ENCODE assay signal across 1 cellular context in genomic region chr19:48362716-48363499, GRCh38.
TF ChIP-seq lines count a peak whose summit lies in the region.

No MANE protein-coding gene starts in this region.

TF ChIP-seq in HepG2, 621 proteins besides CTCF, POLR2A, EP300 and RAD21 (continued from another document and continues in another):
- TF ChIP-seq GMEB2 (CRISPR knock-in tag; IDR thresholded peaks at IDR 0.05; ENCODE audit: low read depth) (peak; percentile 19; the same call in 1 of the 2 replicates), ZBTB38 (CRISPR knock-in tag; IDR thresholded peaks at IDR 0.05) (no peak), ZNF678 (CRISPR knock-in tag; IDR thresholded peaks at IDR 0.05) (0 out of 2 replicates have a peak, but pooled peaks have one; percentile 22), SP5 (CRISPR knock-in tag; IDR thresholded peaks at IDR 0.05; ENCODE audit: borderline replicate concordance, low read depth) (peak; percentile 82), PHF5A (CRISPR knock-in tag; IDR thresholded peaks at IDR 0.05; ENCODE audit: low read depth, unreplicated experiment) (peak; percentile 30), MXD3 (CRISPR knock-in tag; IDR thresholded peaks at IDR 0.05) (peak; percentile 9; the same call in 1 of the 2 replicates), CREB1 (IDR thresholded peaks at IDR 0.05) (no peak), CREB1 (CRISPR knock-in tag; IDR thresholded peaks at IDR 0.05) (no peak), RXRA (CRISPR knock-in tag; IDR thresholded peaks at IDR 0.05) (0 out of 2 replicates have a peak, but pooled peaks have one; percentile 17), ZNF609 (CRISPR knock-in tag; IDR thresholded peaks at IDR 0.05; ENCODE audit: borderline replicate concordance) (no peak), ZNF691 (CRISPR knock-in tag; IDR thresholded peaks at IDR 0.05; ENCODE audit: borderline replicate concordance, low read depth) (0 out of 2 replicates have a peak, but pooled peaks have one; percentile 27), PCBP2 (optimal IDR thresholded peaks at IDR 0.05; ENCODE audit: low read depth, low read length, poor library complexity, severe bottlenecking) (no peak), ZNF574 (CRISPR knock-in tag; IDR thresholded peaks at IDR 0.05) (peak; percentile 59; the same call in 1 of the 2 replicates), HCFC1 (IDR thresholded peaks at IDR 0.05; ENCODE audit: low read depth, low read length) (peak; percentile 99), ZNF335 (CRISPR knock-in tag; IDR thresholded peaks at IDR 0.05) (peak; percentile 90), ZNF274 (CRISPR knock-in tag; IDR thresholded peaks at IDR 0.05) (0 out of 2 replicates have a peak, but pooled peaks have one; percentile 7), SNAI1 (CRISPR knock-in tag; IDR thresholded peaks at IDR 0.05; ENCODE audit: borderline replicate concordance) (0 out of 2 replicates have a peak, but pooled peaks have one; percentile 52), RBFOX2 (IDR thresholded peaks at IDR 0.05; ENCODE audit: low read depth, low read length) (peak; percentile 82), FOXA3 (CRISPR knock-in tag; IDR thresholded peaks at IDR 0.05) (no peak), SCMH1 (CRISPR knock-in tag; IDR thresholded peaks at IDR 0.05; ENCODE audit: borderline replicate concordance) (no peak), ZNF816 (CRISPR knock-in tag; IDR thresholded peaks at IDR 0.05; ENCODE audit: borderline replicate concordance) (no peak), HMGXB3 (CRISPR knock-in tag; IDR thresholded peaks at IDR 0.05; ENCODE audit: borderline replicate concordance) (peak; percentile 82; the same call in 1 of the 2 replicates), ZNF280B (CRISPR knock-in tag; IDR thresholded peaks at IDR 0.05; ENCODE audit: borderline replicate concordance) (peak; percentile 42; the same call in 1 of the 2 replicates), CC2D1A (CRISPR knock-in tag; IDR thresholded peaks at IDR 0.05) (no peak), MED1 (CRISPR knock-in tag; IDR thresholded peaks at IDR 0.05) (no peak), HOXA9 (CRISPR knock-in tag; IDR thresholded peaks at IDR 0.05; ENCODE audit: borderline replicate concordance) (no peak), SP1 (IDR thresholded peaks at IDR 0.05) (no peak), SP1 (CRISPR knock-in tag; IDR thresholded peaks at IDR 0.05) (peak; percentile 50; the same call in 1 of the 2 replicates), IKZF5 (CRISPR knock-in tag; IDR thresholded peaks at IDR 0.05) (0 out of 2 replicates have a peak, but pooled peaks have one; percentile 33), ISL2 (CRISPR knock-in tag; IDR thresholded peaks at IDR 0.05) (no peak), DZIP1 (CRISPR knock-in tag; IDR thresholded peaks at IDR 0.05) (peak; percentile 59; the same call in 1 of the 2 replicates), ZNF883 (CRISPR knock-in tag; IDR thresholded peaks at IDR 0.05; ENCODE audit: not compliant biosample characterization) (no peak), PBX3 (CRISPR knock-in tag; IDR thresholded peaks at IDR 0.05; ENCODE audit: borderline replicate concordance) (no peak), TBP (CRISPR knock-in tag; IDR thresholded peaks at IDR 0.05) (peak; percentile 57; the same call in 1 of the 2 replicates), NFE2 (CRISPR knock-in tag; IDR thresholded peaks at IDR 0.05) (no peak), KDM5B (CRISPR knock-in tag; IDR thresholded peaks at IDR 0.05; ENCODE audit: borderline replicate concordance) (0 out of 2 replicates have a peak, but pooled peaks have one; percentile 14)
